Comparison of ENCODE assay signal across 22 cellular contexts in genomic region chr13:39394811-39395685, GRCh38.
DNase-seq lines count a peak whose midpoint lies in the region; ATAC-seq and TF ChIP-seq lines count a peak whose summit lies in the region.
"Had no signal": no experiment of that assay in that cellular context is flagged by ENCODE, and none has a peak within 500 bp of the region (broad histone marks: within the 10 kb centered on the region; RNA-seq: fewer than 3 reads in every experiment).

No MANE protein-coding gene starts in this region.

- H3K9me3 ChIP-seq in right atrium auricular region (no peaks in the 10 kb centered on the region), skeletal muscle tissue (ENCODE audit: control insufficient read depth in 3 of 3, low read length in 3 of 3) (no peaks in the 10 kb centered on the region)
- H3K9me3 ChIP-seq: pancreas, sigmoid colon had no signal

- H3K79me2 ChIP-seq in GM23338 (replicated peaks; ENCODE audit: insufficient read depth) = no peaks in the 10 kb centered on the region

- no peaks in the 10 kb centered on the region; the same call in 1 of the 2 replicates for H4K20me1 ChIP-seq in GM23338 (replicated peaks; ENCODE audit: insufficient read depth)

- H3K27ac Mint-ChIP-seq in GM23338 = no peak overlapping the region
- H3K27ac Mint-ChIP-seq: immature natural killer cell, naive B cell had no signal

- no peak overlapping the region for H3K4me3 Mint-ChIP-seq in GM23338
- H3K4me3 Mint-ChIP-seq: immature natural killer cell, naive B cell had no signal

- no peak overlapping the region for H3K4me2 ChIP-seq in GM23338

- no peaks in the 10 kb centered on the region for H3K4me1 Mint-ChIP-seq in GM23338
- H3K4me1 Mint-ChIP-seq: immature natural killer cell, naive B cell had no signal

- H3K4me3 ChIP-seq in coronary artery (peak overlapping the region; percentile 56), right atrium auricular region (peak overlapping the region in 1 of 2 donors; percentile 2), skeletal muscle tissue (ENCODE audit: low read length in 3 of 3) (peak overlapping the region in 1 of 3 donors; percentile 27), GM23338 (no peak overlapping the region)
- H3K4me3 ChIP-seq: lung, pancreas, sigmoid colon had no signal

- H3K27me3 Mint-ChIP-seq in GM23338 (ENCODE audit: insufficient read depth, low read depth, poor library complexity) = peaks cover 23% of the 10 kb centered on the region
- H3K27me3 Mint-ChIP-seq: naive B cell had no signal

- H3K36me3 ChIP-seq in right atrium auricular region (no peaks in the 10 kb centered on the region), skeletal muscle tissue (ENCODE audit: control insufficient read depth in 3 of 3, insufficient read depth in 3 of 3, low read length in 3 of 3) (no peaks in the 10 kb centered on the region), GM23338 (ENCODE audit: insufficient read depth) (no peaks in the 10 kb centered on the region)
- H3K36me3 ChIP-seq: pancreas, sigmoid colon, WERI-Rb-1 had no signal

- no peak overlapping the region for H3K9ac ChIP-seq in skeletal muscle tissue (ENCODE audit: low read depth in 1 of 3, low read length in 3 of 3)

- ATAC-seq in GM23338 (no peak), GM19035 (IDR thresholded peaks at IDR 0.05; ENCODE audit: unreplicated experiment) (no peak)
- ATAC-seq: pancreas had no signal

- no peaks in the 10 kb centered on the region for H3K36me3 Mint-ChIP-seq in GM23338 (ENCODE audit: low read depth)
- H3K36me3 Mint-ChIP-seq: immature natural killer cell, naive B cell had no signal

- H3K4me1 ChIP-seq in right atrium auricular region (peaks cover 0 to 45% of the 10 kb centered on the region in 2 donors), skeletal muscle tissue (ENCODE audit: control insufficient read depth in 3 of 3, insufficient read depth in 3 of 3, low read length in 3 of 3) (peaks cover 4 to 6% (median 6%) of the 10 kb centered on the region in 3 donors), GM23338 (ENCODE audit: insufficient read depth) (no peaks in the 10 kb centered on the region)
- H3K4me1 ChIP-seq: pancreas had no signal

- H3K27me3 ChIP-seq in right atrium auricular region (no peaks in the 10 kb centered on the region), skeletal muscle tissue (ENCODE audit: control insufficient read depth in 3 of 3, insufficient read depth in 3 of 3, low read length in 3 of 3) (peaks cover 0 to 3% (median 0%) of the 10 kb centered on the region in 3 donors), GM23338 (ENCODE audit: insufficient read depth) (peaks cover 84% of the 10 kb centered on the region)
- H3K27me3 ChIP-seq: pancreas, sigmoid colon had no signal

- peak overlapping the region; percentile 77 to 80 for H3K27ac ChIP-seq in coronary artery
- H3K27ac ChIP-seq in right atrium auricular region = peak overlapping the region; percentile 30 to 48
- H3K27ac ChIP-seq in skeletal muscle tissue (ENCODE audit: low read depth, low read length) = peak overlapping the region; percentile 29
- H3K27ac ChIP-seq in GM23338 (ENCODE audit: low read depth) = no peak overlapping the region
- H3K27ac ChIP-seq: pancreas, sigmoid colon, WERI-Rb-1 had no signal

- TF ChIP-seq CTCF in coronary artery (IDR thresholded peaks at IDR 0.05) (no peak), right atrium auricular region (IDR thresholded peaks at IDR 0.05) (no peak), GM23338 (conservative IDR thresholded peaks at IDR 0.05; ENCODE audit: low read depth in 2 of 2) (no peak)

- no peak overlapping the region for H2AFZ ChIP-seq in GM23338

- H3K9me3 Mint-ChIP-seq in GM23338 = no peaks in the 10 kb centered on the region

- no peaks in the 10 kb centered on the region for H3F3A ChIP-seq in GM23338 (replicated peaks; ENCODE audit: low read depth)

- peak; percentile 49 for DNase-seq in NCI-H2227 (lab: John Stamatoyannopoulos, UW; ENCODE audit: unreplicated experiment)
- DNase-seq in coronary artery (ENCODE audit: low spot score) = no peak
- no peak for DNase-seq in right atrium auricular region (ENCODE audit: low spot score)
- no peak for DNase-seq in GM23338 (ENCODE audit: low spot score)
- no peak for DNase-seq in NK-92 treated with Interleukin-12 subunit alpha and Interleukin-12 subunit beta, amount 100 ng/mL, for 24 hours (lab: John Stamatoyannopoulos, UW)
- no peak for DNase-seq in NCI-H2029 (lab: John Stamatoyannopoulos, UW)
- DNase-seq: activated CD8-positive, alpha-beta memory T cell treated with anti-CD3 and anti-CD28 coated beads, Interleukin-2, amount 50 U/mL, for 48 hours; activated effector memory CD4-positive, alpha-beta T cell treated with anti-CD3 and anti-CD28 coated beads, Interleukin-2, amount 50 U/mL, for 16 hours; amygdala; cerebellar nuclear complex; immature natural killer cell; naive B cell; NCI-H1105 treated with DMSO at 0.1 percent for 48 hours; NCI-H69; OCI-M1; pancreas; SHP77 treated with DMSO at 0.1 percent for 48 hours; sigmoid colon; WERI-Rb-1 had no signal

- H3K9me2 ChIP-seq in GM23338 (ENCODE audit: insufficient read depth) = no peaks in the 10 kb centered on the region

TF ChIP-seq in GM23338, 12 proteins besides CTCF, POLR2A, EP300 and RAD21 (continues in another document):
- TF ChIP-seq, protein P1, sequence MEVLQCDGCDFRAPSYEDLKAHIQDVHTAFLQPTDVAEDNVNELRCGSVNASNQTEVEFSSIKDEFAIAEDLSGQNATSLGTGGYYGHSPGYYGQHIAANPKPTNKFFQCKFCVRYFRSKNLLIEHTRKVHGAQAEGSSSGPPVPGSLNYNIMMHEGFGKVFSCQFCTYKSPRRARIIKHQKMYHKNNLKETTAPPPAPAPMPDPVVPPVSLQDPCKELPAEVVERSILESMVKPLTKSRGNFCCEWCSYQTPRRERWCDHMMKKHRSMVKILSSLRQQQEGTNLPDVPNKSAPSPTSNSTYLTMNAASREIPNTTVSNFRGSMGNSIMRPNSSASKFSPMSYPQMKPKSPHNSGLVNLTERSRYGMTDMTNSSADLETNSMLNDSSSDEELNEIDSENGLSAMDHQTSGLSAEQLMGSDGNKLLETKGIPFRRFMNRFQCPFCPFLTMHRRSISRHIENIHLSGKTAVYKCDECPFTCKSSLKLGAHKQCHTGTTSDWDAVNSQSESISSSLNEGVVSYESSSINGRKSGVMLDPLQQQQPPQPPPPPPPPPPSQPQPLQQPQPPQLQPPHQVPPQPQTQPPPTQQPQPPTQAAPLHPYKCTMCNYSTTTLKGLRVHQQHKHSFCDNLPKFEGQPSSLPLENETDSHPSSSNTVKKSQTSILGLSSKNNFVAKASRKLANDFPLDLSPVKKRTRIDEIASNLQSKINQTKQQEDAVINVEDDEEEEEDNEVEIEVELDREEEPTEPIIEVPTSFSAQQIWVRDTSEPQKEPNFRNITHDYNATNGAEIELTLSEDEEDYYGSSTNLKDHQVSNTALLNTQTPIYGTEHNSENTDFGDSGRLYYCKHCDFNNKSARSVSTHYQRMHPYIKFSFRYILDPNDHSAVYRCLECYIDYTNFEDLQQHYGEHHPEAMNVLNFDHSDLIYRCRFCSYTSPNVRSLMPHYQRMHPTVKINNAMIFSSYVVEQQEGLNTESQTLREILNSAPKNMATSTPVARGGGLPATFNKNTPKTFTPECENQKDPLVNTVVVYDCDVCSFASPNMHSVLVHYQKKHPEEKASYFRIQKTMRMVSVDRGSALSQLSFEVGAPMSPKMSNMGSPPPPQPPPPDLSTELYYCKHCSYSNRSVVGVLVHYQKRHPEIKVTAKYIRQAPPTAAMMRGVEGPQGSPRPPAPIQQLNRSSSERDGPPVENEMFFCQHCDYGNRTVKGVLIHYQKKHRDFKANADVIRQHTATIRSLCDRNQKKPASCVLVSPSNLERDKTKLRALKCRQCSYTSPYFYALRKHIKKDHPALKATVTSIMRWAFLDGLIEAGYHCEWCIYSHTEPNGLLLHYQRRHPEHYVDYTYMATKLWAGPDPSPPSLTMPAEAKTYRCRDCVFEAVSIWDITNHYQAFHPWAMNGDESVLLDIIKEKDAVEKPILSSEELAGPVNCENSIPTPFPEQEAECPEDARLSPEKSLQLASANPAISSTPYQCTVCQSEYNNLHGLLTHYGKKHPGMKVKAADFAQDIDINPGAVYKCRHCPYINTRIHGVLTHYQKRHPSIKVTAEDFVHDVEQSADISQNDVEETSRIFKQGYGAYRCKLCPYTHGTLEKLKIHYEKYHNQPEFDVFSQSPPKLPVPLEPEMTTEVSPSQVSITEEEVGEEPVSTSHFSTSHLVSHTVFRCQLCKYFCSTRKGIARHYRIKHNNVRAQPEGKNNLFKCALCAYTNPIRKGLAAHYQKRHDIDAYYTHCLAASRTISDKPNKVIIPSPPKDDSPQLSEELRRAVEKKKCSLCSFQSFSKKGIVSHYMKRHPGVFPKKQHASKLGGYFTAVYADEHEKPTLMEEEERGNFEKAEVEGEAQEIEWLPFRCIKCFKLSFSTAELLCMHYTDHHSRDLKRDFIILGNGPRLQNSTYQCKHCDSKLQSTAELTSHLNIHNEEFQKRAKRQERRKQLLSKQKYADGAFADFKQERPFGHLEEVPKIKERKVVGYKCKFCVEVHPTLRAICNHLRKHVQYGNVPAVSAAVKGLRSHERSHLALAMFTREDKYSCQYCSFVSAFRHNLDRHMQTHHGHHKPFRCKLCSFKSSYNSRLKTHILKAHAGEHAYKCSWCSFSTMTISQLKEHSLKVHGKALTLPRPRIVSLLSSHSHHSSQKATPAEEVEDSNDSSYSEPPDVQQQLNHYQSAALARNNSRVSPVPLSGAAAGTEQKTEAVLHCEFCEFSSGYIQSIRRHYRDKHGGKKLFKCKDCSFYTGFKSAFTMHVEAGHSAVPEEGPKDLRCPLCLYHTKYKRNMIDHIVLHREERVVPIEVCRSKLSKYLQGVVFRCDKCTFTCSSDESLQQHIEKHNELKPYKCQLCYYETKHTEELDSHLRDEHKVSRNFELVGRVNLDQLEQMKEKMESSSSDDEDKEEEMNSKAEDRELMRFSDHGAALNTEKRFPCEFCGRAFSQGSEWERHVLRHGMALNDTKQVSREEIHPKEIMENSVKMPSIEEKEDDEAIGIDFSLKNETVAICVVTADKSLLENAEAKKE (CRISPR knock-in tag; IDR thresholded peaks at IDR 0.05) = no peak
- no peak for TF ChIP-seq STAT1 (IDR thresholded peaks at IDR 0.05; ENCODE audit: unreplicated experiment)
